11 cellular contexts compared by ENCODE assay signal in genomic region chr4:26568446-26568994, GRCh38. TPM values are rescaled to one million over a fixed set of nuclear protein-coding genes. Genes with fewer than 3 reads are reported as not detected.
DNase-seq lines count a peak whose midpoint lies in the region; ATAC-seq and TF ChIP-seq lines count a peak whose summit lies in the region.
"Had no signal": no experiment of that assay in that cellular context is flagged by ENCODE, and none has a peak within 500 bp of the region (broad histone marks: within the 10 kb centered on the region; RNA-seq: fewer than 3 reads in every experiment).

No MANE protein-coding gene starts in this region.

- in situ Hi-C loops in brain microvascular endothelial cell (cut with HindIII; ENCODE audit: low pct_ligation_motif_present, low sequenced_read_pairs): no loop called here

- no peak for TF ChIP-seq CTCF in brain microvascular endothelial cell (IDR thresholded peaks at IDR 0.05; ENCODE audit: low read depth, low read length, missing control alignments)

- ATAC-seq in HG03139 (IDR thresholded peaks at IDR 0.05; ENCODE audit: unreplicated experiment): no peak

- H3K27ac ChIP-seq in brain microvascular endothelial cell: peak overlapping the region; percentile 82
- H3K27ac ChIP-seq: dorsolateral prefrontal cortex, HL-60 had no signal

- no peak overlapping the region for H3K4me3 ChIP-seq in brain microvascular endothelial cell (ENCODE audit: low read depth, low read length)
- H3K4me3 ChIP-seq: dorsolateral prefrontal cortex had no signal

- H3K36me3 ChIP-seq in brain microvascular endothelial cell (replicated peaks): no peaks in the 10 kb centered on the region

- DNase-seq in AG08396 (ENCODE audit: low spot score): peak; percentile 31
- peak; percentile 61 for DNase-seq in HT-29 (ENCODE audit: low spot score)
- peak; percentile 46 for DNase-seq in brain microvascular endothelial cell
- peak; percentile 90 for DNase-seq in kidney tubule cell (ENCODE audit: low spot score)
- DNase-seq in GF-D8 (lab: John Stamatoyannopoulos, UW): no peak
- DNase-seq in NCI-H2196 (lab: John Stamatoyannopoulos, UW; ENCODE audit: unreplicated experiment): no peak
- DNase-seq in T1000 (lab: John Stamatoyannopoulos, UW): no peak
- DNase-seq: dorsolateral prefrontal cortex, retina had no signal

- H3K27me3 ChIP-seq in brain microvascular endothelial cell (replicated peaks): no peaks in the 10 kb centered on the region

RNA-seq across cellular contexts. Expression of gene TBC1D19, which starts 15.4 kb away (rescaled TPM):
- total RNA-seq in HT-29 (2014; rRNA removed; shearing (Covaris generic)): 2.0 and 5.4 TPM in 2 replicates

Comparison
In these comparisons a context has a peak if more than half of its experiments do, and no peak if none do; other contexts are left out.
1. DNase-seq: peak in AG08396 (single experiment), HT-29 (single experiment), brain microvascular endothelial cell (single experiment) and kidney tubule cell (single experiment); none in GF-D8 (single experiment), NCI-H2196 (single experiment) and T1000 (single experiment).